ENCODE assay signal across 28 cellular contexts in the genomic region with DNA sequence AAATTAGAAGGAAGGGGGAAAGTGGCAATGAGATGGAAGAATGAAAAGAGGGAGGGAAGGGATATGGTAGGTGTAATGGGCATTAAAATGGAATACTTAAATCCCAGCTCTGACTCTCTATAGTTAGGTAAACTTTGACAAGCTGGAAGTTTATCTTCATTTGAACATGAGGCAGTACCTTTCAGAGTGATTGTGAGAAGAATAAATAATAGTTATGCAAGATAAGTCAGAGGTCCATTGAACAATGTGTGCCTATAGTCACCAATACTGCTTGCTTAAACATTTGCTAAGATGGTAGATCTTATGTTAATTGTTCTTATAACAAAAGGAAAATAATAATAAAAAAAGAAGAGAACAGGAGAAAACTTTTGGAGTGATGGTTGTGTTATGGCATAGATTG.
"Had no signal": no experiment of that assay in that cellular context is flagged by ENCODE, and none has a peak within 500 bp of the region (broad histone marks: within the 10 kb centered on the region; RNA-seq: fewer than 3 reads in every experiment).

No MANE protein-coding gene starts in this region.

- FAIRE-seq: colon, endometrium, endothelial cell of umbilical vein, frontal cortex had no signal

- H3K4me3 ChIP-seq: colonic mucosa, coronary artery, dorsolateral prefrontal cortex, esophagus muscularis mucosa, esophagus squamous epithelium, gastrocnemius medialis, gastroesophageal sphincter, heart left ventricle, heart right ventricle had no signal

- H3K27ac ChIP-seq: colonic mucosa, coronary artery, epithelial cell of prostate, esophagus muscularis mucosa, esophagus squamous epithelium, foreskin keratinocyte, gastrocnemius medialis, gastroesophageal sphincter, heart left ventricle, heart right ventricle had no signal

- ATAC-seq: effector memory CD8-positive, alpha-beta T cell; esophagus mucosa; foreskin keratinocyte; gastrocnemius medialis; gastroesophageal sphincter; heart left ventricle; heart right ventricle had no signal

- H3K36me3 ChIP-seq: colonic mucosa, esophagus muscularis mucosa, esophagus squamous epithelium, gastrocnemius medialis, heart left ventricle, heart right ventricle had no signal

- H3K27me3 ChIP-seq: colonic mucosa, dorsolateral prefrontal cortex, esophagus muscularis mucosa, esophagus squamous epithelium, foreskin keratinocyte, gastrocnemius medialis, gastroesophageal sphincter, heart left ventricle had no signal

- H3K4me1 ChIP-seq: colonic mucosa, esophagus squamous epithelium, foreskin keratinocyte, gastrocnemius medialis had no signal

- DNase-seq: colonic mucosa; cortex of kidney; dermis blood vessel endothelial cell; dorsolateral prefrontal cortex; effector CD4-positive, alpha-beta T cell; effector CD8-positive, alpha-beta T cell; effector memory CD4-positive, alpha-beta T cell; effector memory CD8-positive, alpha-beta T cell; endodermal cell; erythroblast; esophagus squamous epithelium; foreskin fibroblast; foreskin keratinocyte; foreskin melanocyte; gastrocnemius medialis; glutamatergic neuron; head of caudate nucleus; heart left ventricle; heart right ventricle had no signal

- H3K9me3 ChIP-seq: colonic mucosa, esophagus muscularis mucosa, esophagus squamous epithelium, gastrocnemius medialis, gastroesophageal sphincter, heart left ventricle, heart right ventricle had no signal
